15 cellular contexts compared by ENCODE assay signal in the genomic region with DNA sequence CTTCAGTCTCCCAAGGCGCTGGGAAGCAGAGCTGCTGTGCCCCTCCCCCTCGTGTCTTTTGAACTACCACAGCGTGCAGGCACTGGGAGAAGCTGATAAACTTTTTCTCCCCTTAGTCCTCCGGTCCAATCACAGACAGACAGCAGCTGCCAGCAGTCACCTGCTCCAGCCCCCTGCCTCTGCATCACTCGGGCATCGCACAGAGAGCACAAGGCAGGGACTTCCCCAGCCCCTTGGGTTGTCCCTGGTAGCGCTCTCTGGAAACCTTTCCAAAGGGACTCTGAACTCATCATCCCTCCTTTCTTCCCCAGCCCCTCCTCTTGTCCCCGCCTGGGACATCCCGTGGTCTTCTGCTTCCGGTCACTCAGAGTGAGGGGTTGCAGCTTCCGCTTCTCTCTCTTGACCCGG. TPM values are rescaled to one million over a fixed set of nuclear protein-coding genes. Genes with fewer than 3 reads are reported as not detected.
DNase-seq lines count a peak whose midpoint lies in the region; ATAC-seq and TF ChIP-seq lines count a peak whose summit lies in the region.
"Had no signal": no experiment of that assay in that cellular context is flagged by ENCODE, and none has a peak within 500 bp of the region (broad histone marks: within the 10 kb centered on the region; RNA-seq: fewer than 3 reads in every experiment).

No MANE protein-coding gene starts in this region.

- no peak for DNase-seq in CD8-positive, alpha-beta memory T cell
- no peak for DNase-seq in activated naive CD8-positive, alpha-beta T cell treated with anti-CD3 and anti-CD28 coated beads, Interleukin-2, amount 50 U/mL, for 24 hours
- DNase-seq in naive thymus-derived CD4-positive, alpha-beta T cell = no peak
- DNase-seq in stimulated activated CD4-positive, alpha-beta T cell treated with anti-CD3 and anti-CD28 coated beads, Interleukin-4, amount 100 ng/mL, for 1 hour = no peak
- DNase-seq in psoas muscle = no peak
- DNase-seq: activated T-cell treated with anti-CD3 and anti-CD28 coated beads, Interleukin-2, amount 50 U/mL, for 1 hour; central memory CD4-positive, alpha-beta T cell; HFFc6; NCI-H2081; stimulated activated naive CD4-positive, alpha-beta T cell; T1000 had no signal

- no peak overlapping the region for H3K27ac ChIP-seq in CD8-positive, alpha-beta memory T cell (ENCODE audit: low read depth, low read length)
- no peak overlapping the region for H3K27ac ChIP-seq in HUES48 (ENCODE audit: low read depth, low read length)
- H3K27ac ChIP-seq in naive thymus-derived CD4-positive, alpha-beta T cell (ENCODE audit: low read depth, low read length) = no peak overlapping the region
- H3K27ac ChIP-seq in psoas muscle = no peak overlapping the region

- H3K9me3 ChIP-seq in CD8-positive, alpha-beta memory T cell (ENCODE audit: low read length) = no peaks in the 10 kb centered on the region
- no peaks in the 10 kb centered on the region for H3K9me3 ChIP-seq in HUES48 (ENCODE audit: control insufficient read depth, insufficient read depth, low read length)
- no peaks in the 10 kb centered on the region for H3K9me3 ChIP-seq in naive thymus-derived CD4-positive, alpha-beta T cell (ENCODE audit: control insufficient read depth in 2 of 3, low read length in 3 of 3)
- H3K9me3 ChIP-seq in psoas muscle = no peaks in the 10 kb centered on the region

- peaks cover 64 to 83% of the 10 kb centered on the region in 2 donors for H3K27me3 Mint-ChIP-seq in CD8-positive, alpha-beta memory T cell
- H3K27me3 Mint-ChIP-seq in activated naive CD8-positive, alpha-beta T cell treated with anti-CD3 and anti-CD28 coated beads, Interleukin-2, amount 50 U/mL, for 24 hours = peaks cover 86% of the 10 kb centered on the region
- peaks cover 77 to 91% (median 78%) of the 10 kb centered on the region in 5 donors for H3K27me3 Mint-ChIP-seq in naive thymus-derived CD4-positive, alpha-beta T cell

- H3K4me1 Mint-ChIP-seq in CD8-positive, alpha-beta memory T cell = peaks cover 22 to 39% (median 24%) of the 10 kb centered on the region in 3 donors
- H3K4me1 Mint-ChIP-seq in activated naive CD8-positive, alpha-beta T cell treated with anti-CD3 and anti-CD28 coated beads, Interleukin-2, amount 50 U/mL, for 24 hours = peaks cover 28% of the 10 kb centered on the region
- H3K4me1 Mint-ChIP-seq in naive thymus-derived CD4-positive, alpha-beta T cell = peaks cover 15 to 41% (median 28%) of the 10 kb centered on the region in 7 donors

- CTCF ChIA-PET in CD8-positive, alpha-beta memory T cell (lab: Charles Lee) = interaction anchor here (1.0 to 2.0 kb wide), 2 partner anchors 15 to 55 kb away, joined by 3 to 4 read pairs; no protein-coding TSS in a partner anchor
- CTCF ChIA-PET in naive thymus-derived CD4-positive, alpha-beta T cell (lab: Charles Lee) = no interaction called here

- H3K4me3 Mint-ChIP-seq in CD8-positive, alpha-beta memory T cell = peak overlapping the region; percentile 14 to 78 (median 54)
- peak overlapping the region; percentile 34 for H3K4me3 Mint-ChIP-seq in activated naive CD8-positive, alpha-beta T cell treated with anti-CD3 and anti-CD28 coated beads, Interleukin-2, amount 50 U/mL, for 24 hours
- H3K4me3 Mint-ChIP-seq in naive thymus-derived CD4-positive, alpha-beta T cell = peak overlapping the region in 9 of 10 donors; percentile 48 to 86 (median 69)
- H3K4me3 Mint-ChIP-seq: HFFc6 had no signal

- peak overlapping the region in 1 of 8 donors; percentile 29 for H3K27ac Mint-ChIP-seq in CD8-positive, alpha-beta memory T cell
- H3K27ac Mint-ChIP-seq in activated naive CD8-positive, alpha-beta T cell treated with anti-CD3 and anti-CD28 coated beads, Interleukin-2, amount 50 U/mL, for 24 hours = no peak overlapping the region
- H3K27ac Mint-ChIP-seq in naive thymus-derived CD4-positive, alpha-beta T cell = no peak overlapping the region
- H3K27ac Mint-ChIP-seq: HFFc6 had no signal

- peak; percentile 37 for ATAC-seq in activated naive CD8-positive, alpha-beta T cell treated with anti-CD3 and anti-CD28 coated beads, Interleukin-2, amount 50 U/mL, for 24 hours
- ATAC-seq in naive thymus-derived CD4-positive, alpha-beta T cell = no peak
- ATAC-seq in GM18520 (IDR thresholded peaks at IDR 0.05; ENCODE audit: unreplicated experiment) (no peak), psoas muscle (no peak)
- ATAC-seq: left lobe of liver had no signal

- H3K4me3 ChIP-seq in CD8-positive, alpha-beta memory T cell (ENCODE audit: low read length) = no peak overlapping the region
- H3K4me3 ChIP-seq in HUES48 (ENCODE audit: low read depth, low read length) = peak overlapping the region; percentile 52
- no peak overlapping the region for H3K4me3 ChIP-seq in naive thymus-derived CD4-positive, alpha-beta T cell (ENCODE audit: low read length)
- no peak overlapping the region for H3K4me3 ChIP-seq in psoas muscle

- peaks cover 20% of the 10 kb centered on the region for H3K4me1 ChIP-seq in CD8-positive, alpha-beta memory T cell (ENCODE audit: insufficient read depth, low read length)
- H3K4me1 ChIP-seq in HUES48 (ENCODE audit: control insufficient read depth, insufficient read depth, low read length) (peaks cover 80% of the 10 kb centered on the region), psoas muscle (peaks cover 6% of the 10 kb centered on the region)
- peaks cover 9 to 13% of the 10 kb centered on the region in 2 donors for H3K4me1 ChIP-seq in naive thymus-derived CD4-positive, alpha-beta T cell (ENCODE audit: control insufficient read depth in 2 of 2, insufficient read depth in 2 of 2, low read length in 2 of 2)

- H3K9ac ChIP-seq in HUES48 (ENCODE audit: low read depth, low read length) = no peak overlapping the region

- H3K9me3 Mint-ChIP-seq in CD8-positive, alpha-beta memory T cell = peaks cover 0 to 1% (median 0%) of the 10 kb centered on the region in 5 donors
- H3K9me3 Mint-ChIP-seq in activated naive CD8-positive, alpha-beta T cell treated with anti-CD3 and anti-CD28 coated beads, Interleukin-2, amount 50 U/mL, for 24 hours = no peaks in the 10 kb centered on the region
- no peaks in the 10 kb centered on the region for H3K9me3 Mint-ChIP-seq in naive thymus-derived CD4-positive, alpha-beta T cell
- H3K9me3 Mint-ChIP-seq: HFFc6 had no signal

- 0 to 3% (median 1%) methylated on average over 12 of the region's 12 CpGs for WGBS in psoas muscle, 3 donors

- H3K36me3 ChIP-seq in CD8-positive, alpha-beta memory T cell (ENCODE audit: insufficient read depth, low read length) = no peaks in the 10 kb centered on the region
- no peaks in the 10 kb centered on the region for H3K36me3 ChIP-seq in HUES48 (ENCODE audit: control insufficient read depth, insufficient read depth, low read length)
- H3K36me3 ChIP-seq in naive thymus-derived CD4-positive, alpha-beta T cell (ENCODE audit: control insufficient read depth in 2 of 3, insufficient read depth in 3 of 3, low read length in 3 of 3) = no peaks in the 10 kb centered on the region
- H3K36me3 ChIP-seq in psoas muscle (ENCODE audit: insufficient read depth in 1 of 2, low read depth in 1 of 2) = no peaks in the 10 kb centered on the region

- no peak for TF ChIP-seq CTCF in psoas muscle (IDR thresholded peaks at IDR 0.05)

- POLR2A ChIA-PET in CD8-positive, alpha-beta memory T cell (lab: Charles Lee) = no interaction called here
- POLR2A ChIA-PET in naive thymus-derived CD4-positive, alpha-beta T cell (lab: Charles Lee) = no interaction called here

- intact Hi-C loops in naive thymus-derived CD4-positive, alpha-beta T cell (cut with micrococcal nuclease) = loop anchor here in 1 of 2 donors (5.0 kb wide), 2 partner anchors 57 to 58 kb away; partner anchors contain the start of gene FAM241B
- intact Hi-C loops in psoas muscle (cut with DNase I) = no loop called here

- peaks cover 47% of the 10 kb centered on the region for H3K27me3 ChIP-seq in CD8-positive, alpha-beta memory T cell (ENCODE audit: insufficient read depth, low read length, poor library complexity, severe bottlenecking)
- H3K27me3 ChIP-seq in HUES48 (ENCODE audit: control insufficient read depth, insufficient read depth, low read length) = peaks cover 100% of the 10 kb centered on the region
- H3K27me3 ChIP-seq in naive thymus-derived CD4-positive, alpha-beta T cell (ENCODE audit: control insufficient read depth in 2 of 2, insufficient read depth in 2 of 2, low read length in 2 of 2) = peaks cover 4 to 30% of the 10 kb centered on the region in 2 donors
- peaks cover 0 to 99% (median 57%) of the 10 kb centered on the region in 3 donors for H3K27me3 ChIP-seq in psoas muscle (ENCODE audit: insufficient read depth in 3 of 3, low read length in 2 of 3)

- H3K36me3 Mint-ChIP-seq in CD8-positive, alpha-beta memory T cell = peaks cover 0 to 1% (median 0%) of the 10 kb centered on the region in 3 donors
- H3K36me3 Mint-ChIP-seq in activated naive CD8-positive, alpha-beta T cell treated with anti-CD3 and anti-CD28 coated beads, Interleukin-2, amount 50 U/mL, for 24 hours (ENCODE audit: low read depth) = no peaks in the 10 kb centered on the region
- no peaks in the 10 kb centered on the region for H3K36me3 Mint-ChIP-seq in naive thymus-derived CD4-positive, alpha-beta T cell

RNA-seq across cellular contexts. Expression of gene NEUROG3, which starts 1.4 kb away (rescaled TPM):
- not detected for total RNA-seq in CD8-positive, alpha-beta memory T cell
- polyA plus RNA-seq in CD8-positive, alpha-beta memory T cell = 0.15 TPM
- total RNA-seq in naive thymus-derived CD4-positive, alpha-beta T cell = under 1 TPM in 1 of 5 experiments, not detected in 4; 0.24 TPM
- not detected for polyA plus RNA-seq in naive thymus-derived CD4-positive, alpha-beta T cell
- total RNA-seq in psoas muscle = not detected
- under 1 TPM in 1 of 3 donors, not detected in 2; 0.01 TPM for polyA plus RNA-seq in psoas muscle
- total RNA-seq: HFFc6, left lobe of liver, osteoblast had no signal

RNA-seq across cellular contexts. Expression of gene FAM241B, which starts 55.5 kb away (rescaled TPM):
- total RNA-seq in CD8-positive, alpha-beta memory T cell = 10 to 100 TPM; 10.6 to 10.8 TPM
- 11.8 TPM for polyA plus RNA-seq in CD8-positive, alpha-beta memory T cell
- 10 to 100 TPM in 4 of 5 experiments, 1 to 10 TPM in 1; 8.6 to 13.9 (median 12.4) TPM for total RNA-seq in naive thymus-derived CD4-positive, alpha-beta T cell
- 10 to 100 TPM; 21.3 to 26.3 TPM for polyA plus RNA-seq in naive thymus-derived CD4-positive, alpha-beta T cell
- total RNA-seq in psoas muscle = 1 to 10 TPM; 1.1 to 6.2 (median 1.7) TPM
- polyA plus RNA-seq in psoas muscle = 1 to 10 TPM; 2.8 to 5.9 (median 3.2) TPM
